In the genomic region with DNA sequence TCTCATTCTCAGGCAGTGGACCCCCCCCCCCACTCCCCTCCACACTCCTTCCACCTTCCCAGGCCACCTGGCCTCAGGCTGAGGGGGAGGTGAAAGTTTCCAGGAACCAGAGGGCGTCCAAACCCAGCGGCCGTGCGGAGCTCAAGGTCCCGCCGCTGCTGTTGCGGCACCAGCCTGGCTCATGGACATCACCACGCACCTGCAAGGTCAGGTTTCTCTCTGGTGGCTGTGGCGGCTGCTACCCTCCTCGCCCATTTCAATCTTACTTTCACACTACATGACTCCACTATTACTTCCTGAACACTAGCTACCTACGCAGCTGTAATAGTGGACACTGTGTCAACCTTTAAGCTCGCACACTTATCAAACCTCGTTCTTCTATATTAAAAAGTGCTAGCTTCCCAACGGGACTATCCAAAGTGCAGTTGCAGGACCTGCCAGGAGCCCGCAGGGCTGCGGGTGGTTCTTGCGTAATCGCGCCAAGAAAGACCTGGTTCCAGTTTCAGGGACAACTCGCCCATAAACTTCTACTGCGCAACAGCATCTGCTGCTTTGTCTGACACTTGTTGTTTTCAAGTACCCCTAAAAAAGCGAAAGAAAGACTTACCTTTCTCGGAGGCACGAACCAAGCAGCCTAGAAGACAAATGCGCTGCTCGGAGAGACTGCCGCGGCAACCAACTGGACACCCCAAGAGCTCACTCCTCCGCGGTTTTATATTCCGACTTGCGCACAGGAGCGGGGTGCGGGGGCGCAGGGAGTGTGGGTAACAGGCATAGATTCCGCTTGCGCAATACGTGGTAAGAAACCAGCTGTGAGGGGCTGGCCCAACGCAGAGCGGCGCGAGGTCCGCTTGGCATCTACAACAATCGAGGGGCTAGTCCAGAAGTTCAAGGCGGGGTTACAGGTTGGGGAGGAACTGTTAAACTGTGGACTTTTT, we compare ENCODE assay signal across 8 cellular contexts. TPM values are rescaled to one million over a fixed set of nuclear protein-coding genes. Genes with fewer than 3 reads are reported as not detected.
DNase-seq lines count a peak whose midpoint lies in the region; ATAC-seq and TF ChIP-seq lines count a peak whose summit lies in the region.

A gene with protein sequence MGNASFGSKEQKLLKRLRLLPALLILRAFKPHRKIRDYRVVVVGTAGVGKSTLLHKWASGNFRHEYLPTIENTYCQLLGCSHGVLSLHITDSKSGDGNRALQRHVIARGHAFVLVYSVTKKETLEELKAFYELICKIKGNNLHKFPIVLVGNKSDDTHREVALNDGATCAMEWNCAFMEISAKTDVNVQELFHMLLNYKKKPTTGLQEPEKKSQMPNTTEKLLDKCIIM (minus strand): TSS at position 687 of the 938 bp plus-strand sequence. CDS start 3,330 bp downstream, outside the sequence.

- no peaks in the 10 kb centered on the region for H3K9me3 ChIP-seq in colonic mucosa
- no peaks in the 10 kb centered on the region for H3K9me3 ChIP-seq in left lung
- no peaks in the 10 kb centered on the region for H3K9me3 ChIP-seq in thoracic aorta

- H3K4me1 ChIP-seq in colonic mucosa (no peaks in the 10 kb centered on the region), left lung (no peaks in the 10 kb centered on the region), thoracic aorta (ENCODE audit: control insufficient read depth in 1 of 2, low read depth in 2 of 2) (no peaks in the 10 kb centered on the region)

- no peak within 1 kb of the TSS for H3K27ac ChIP-seq in colonic mucosa
- H3K27ac ChIP-seq in left lung: no peak within 1 kb of the TSS
- no peak within 1 kb of the TSS for H3K27ac ChIP-seq in thoracic aorta

- peak within 1 kb of the TSS in 1 of 2 donors; percentile 19 for H3K9ac ChIP-seq in colonic mucosa (ENCODE audit: low read depth in 2 of 2, low read length in 2 of 2)

- H3K27me3 ChIP-seq in colonic mucosa: no peaks in the 10 kb centered on the region
- H3K27me3 ChIP-seq in left lung: peaks cover 0 to 32% of the 10 kb centered on the region in 2 donors
- no peaks in the 10 kb centered on the region for H3K27me3 ChIP-seq in thoracic aorta (replicated peaks; ENCODE audit: insufficient read depth)

- no peak within 1 kb of the TSS for H3K4me3 ChIP-seq in colonic mucosa
- H3K4me3 ChIP-seq in left lung: peak within 1 kb of the TSS; percentile 21 to 22
- H3K4me3 ChIP-seq in thoracic aorta: peak within 1 kb of the TSS; percentile 69

- DNase-seq in MV-4-11 (lab: John Stamatoyannopoulos, UW) (peak; percentile 3), colonic mucosa (peak; percentile 20), left lung (peak in 1 of 2 donors; percentile 64), thoracic aorta (ENCODE audit: low spot score) (no peak)
- DNase-seq in activated T-cell treated with anti-CD3 and anti-CD28 coated beads, Interleukin-2, amount 50 U/mL, for 48 hours: no peak
- no peak for DNase-seq in activated naive CD4-positive, alpha-beta T cell treated with Interleukin-2 at 50 U/mL for 16 hours
- no peak for DNase-seq in activated T-cell treated with anti-CD3 and anti-CD28 coated beads, Interleukin-2, amount 50 U/mL, for 4 hours

- no peak for TF ChIP-seq CTCF in colonic mucosa (IDR thresholded peaks at IDR 0.05)
- no peak for TF ChIP-seq CTCF in left lung (IDR thresholded peaks at IDR 0.05)
- no peak for TF ChIP-seq CTCF in thoracic aorta (IDR thresholded peaks at IDR 0.05)

- peak; percentile 75 for ATAC-seq in left lung
- ATAC-seq in thoracic aorta (ENCODE audit: insufficient number of reproducible peaks, low FRiP score, low read depth): no peak
- ATAC-seq in HG03045 (IDR thresholded peaks at IDR 0.05; ENCODE audit: unreplicated experiment): no peak
- ATAC-seq in activated T-cell treated with anti-CD3 and anti-CD28 coated beads, Interleukin-2, amount 50 U/mL, for 4 hours: no peak

- no peaks in the 10 kb centered on the region for H3K9me3 Mint-ChIP-seq in activated T-cell treated with anti-CD3 and anti-CD28 coated beads, Interleukin-2, amount 50 U/mL, for 4 hours

- H3K27me3 Mint-ChIP-seq in activated T-cell treated with anti-CD3 and anti-CD28 coated beads, Interleukin-2, amount 50 U/mL, for 4 hours (ENCODE audit: low read depth): peaks cover 14% of the 10 kb centered on the region

- intact Hi-C loops in colonic mucosa (cut with DNase I): no loop called here
- intact Hi-C loops in left lung (cut with DNase I): no loop called here

- H3K36me3 Mint-ChIP-seq in activated T-cell treated with anti-CD3 and anti-CD28 coated beads, Interleukin-2, amount 50 U/mL, for 4 hours (ENCODE audit: insufficient read depth): no peaks in the 10 kb centered on the region

- H3K36me3 ChIP-seq in colonic mucosa: no peaks in the 10 kb centered on the region
- no peaks in the 10 kb centered on the region for H3K36me3 ChIP-seq in left lung
- no peaks in the 10 kb centered on the region for H3K36me3 ChIP-seq in thoracic aorta

- no peaks in the 10 kb centered on the region for H3K4me1 Mint-ChIP-seq in activated T-cell treated with anti-CD3 and anti-CD28 coated beads, Interleukin-2, amount 50 U/mL, for 4 hours (ENCODE audit: low read depth)

- H3K4me3 Mint-ChIP-seq in activated T-cell treated with anti-CD3 and anti-CD28 coated beads, Interleukin-2, amount 50 U/mL, for 4 hours: no peak within 1 kb of the TSS

RNA-seq across cellular contexts. Expression of the gene that starts here (rescaled TPM):
- under 1 TPM; 0.42 to 0.69 TPM for total RNA-seq in colonic mucosa
- 1 to 10 TPM in 1 of 2 donors, under 1 TPM in 1; 0.47 to 3.1 TPM for total RNA-seq in left lung
- total RNA-seq in thoracic aorta: 1 to 10 TPM in 1 of 2 donors, not detected in 1; 4.6 TPM
- total RNA-seq in activated T-cell treated with anti-CD3 and anti-CD28 coated beads, Interleukin-2, amount 50 U/mL, for 4 hours: not detected

Comparison
In these comparisons a context has a peak if more than half of its experiments do, and no peak if none do; other contexts are left out.
1. Peak in DNase-seq in colonic mucosa; RNA of the gene not detected or under 1 TPM.